12 cellular contexts compared by ENCODE assay signal in genomic region chr3:139540686-139541085, GRCh38. TPM values are rescaled to one million over a fixed set of nuclear protein-coding genes. Genes with fewer than 3 reads are reported as not detected.
A peak's percentile ranks its signal among the peaks of the same experiment; 100 is the strongest.
DNase-seq lines count a peak whose midpoint lies in the region; ATAC-seq and TF ChIP-seq lines count a peak whose summit lies in the region.
"Had no signal": no experiment of that assay in that cellular context is flagged by ENCODE, and none has a peak within 500 bp of the region (broad histone marks: within the 10 kb centered on the region; RNA-seq: fewer than 3 reads in every experiment).

No MANE protein-coding gene starts in this region.

- no peaks in the 10 kb centered on the region for H3K9me2 ChIP-seq in HCT116 (ENCODE audit: insufficient read depth)

- H3K4me1 ChIP-seq in BLaER1 (peaks cover 25% of the 10 kb centered on the region), HCT116 (ENCODE audit: control insufficient read depth in 1 of 2, insufficient read depth in 2 of 2, low read length in 2 of 2) (peaks cover 48 to 57% of the 10 kb centered on the region in 2 experiments), ascending aorta (peaks cover 4 to 20% of the 10 kb centered on the region in 2 donors), liver (ENCODE audit: control insufficient read depth in 4 of 4, insufficient read depth in 4 of 4, low read length in 3 of 4) (peaks cover 1 to 23% (median 11%) of the 10 kb centered on the region in 4 donors), vagina (peaks cover 14% of the 10 kb centered on the region)

- H3K27me3 ChIP-seq in BLaER1 (peaks cover 35% of the 10 kb centered on the region), HCT116 (ENCODE audit: insufficient read depth, low read length) (no peaks in the 10 kb centered on the region), ascending aorta (no peaks in the 10 kb centered on the region), liver (ENCODE audit: control insufficient read depth in 4 of 4, insufficient read depth in 4 of 4, low read length in 3 of 4) (no peaks in the 10 kb centered on the region), vagina (no peaks in the 10 kb centered on the region)

- H3K9ac ChIP-seq in BLaER1 (no peak overlapping the region), HCT116 (ENCODE audit: low read length) (no peak overlapping the region), liver (ENCODE audit: low read depth in 1 of 2, low read length in 2 of 2) (no peak overlapping the region)

- no peak for TF ChIP-seq RAD21 in HCT116 (IDR thresholded peaks at IDR 0.05; ENCODE audit: low read depth)
- no peak for TF ChIP-seq RAD21 in liver (IDR thresholded peaks at IDR 0.05)

- H3K36me3 ChIP-seq in BLaER1 (no peaks in the 10 kb centered on the region), HCT116 (ENCODE audit: control insufficient read depth in 1 of 2, insufficient read depth in 2 of 2, low read length in 2 of 2) (no peaks in the 10 kb centered on the region; a peak in 1 of 4 replicates), ascending aorta (no peaks in the 10 kb centered on the region), liver (ENCODE audit: control insufficient read depth in 4 of 4, insufficient read depth in 3 of 4, low read depth in 1 of 4, low read length in 3 of 4) (no peaks in the 10 kb centered on the region), vagina (no peaks in the 10 kb centered on the region)

- H2AFZ ChIP-seq in HCT116 (ENCODE audit: low read depth, low read length, poor library complexity, severe bottlenecking) = no peak overlapping the region

- ATAC-seq in HCT116 (no peak), HG03196 (IDR thresholded peaks at IDR 0.05; ENCODE audit: unreplicated experiment) (no peak)

- H3K9me3 ChIP-seq in BLaER1 = no peaks in the 10 kb centered on the region
- no peaks in the 10 kb centered on the region for H3K9me3 ChIP-seq in HCT116 (ENCODE audit: control insufficient read depth in 1 of 2, insufficient read depth in 1 of 2, low read depth in 1 of 2, low read length in 2 of 2)
- H3K9me3 ChIP-seq in ascending aorta = no peaks in the 10 kb centered on the region
- H3K9me3 ChIP-seq in liver (ENCODE audit: control insufficient read depth in 4 of 4, low read length in 3 of 4) = no peaks in the 10 kb centered on the region
- no peaks in the 10 kb centered on the region for H3K9me3 ChIP-seq in vagina

- CTCF ChIA-PET in HCT116 (lab: Charles Lee) = interaction anchor here (0.8 to 1.2 kb wide), 2 partner anchors 22 to 113 kb away, joined by 3 to 5 read pairs; no protein-coding TSS in a partner anchor

- H4K20me1 ChIP-seq in BLaER1 (no peaks in the 10 kb centered on the region), HCT116 (ENCODE audit: insufficient read depth) (no peaks in the 10 kb centered on the region)

- no TSS peak for BruUV-seq in HCT116 (replicated peaks; lab: Mats Ljungman, UMichigan)

- RAD21 ChIA-PET in HCT116 (lab: Charles Lee; ENCODE audit: low non-redundant PET in 1 of 2, low total read pairs in 2 of 2, uncharacterized antibody in 2 of 2, unreplicated experiment in 2 of 2) = no interaction called here

- TF ChIP-seq CTCF in HCT116 (IDR thresholded peaks at IDR 0.05 in 2 of 3, conservative IDR thresholded peaks at IDR 0.05 in 1 of 3; ENCODE audit: borderline replicate concordance in 1 of 3, insufficient read depth in 1 of 3, low read depth in 2 of 3, low read length in 2 of 3) (no peak), ascending aorta (IDR thresholded peaks at IDR 0.05) (no peak), liver (IDR thresholded peaks at IDR 0.05; ENCODE audit: low read depth, low read length, missing input control) (no peak), vagina (IDR thresholded peaks at IDR 0.05) (no peak)

- H3K4me2 ChIP-seq in BLaER1 (peak overlapping the region; percentile 94), HCT116 (ENCODE audit: low read length) (peak overlapping the region; percentile 95)

- WGBS in liver = 77% methylated on average over 3 of the region's 3 CpGs

- peaks cover 9% of the 10 kb centered on the region; the same call in 1 of the 2 replicates for H3K79me2 ChIP-seq in HCT116 (ENCODE audit: insufficient read depth, low read length)

- no peak overlapping the region for H3K4me3 ChIP-seq in BLaER1
- peak overlapping the region; percentile 73 to 90 for H3K4me3 ChIP-seq in HCT116 (replicated peaks in 1 of 2; ENCODE audit: low read depth in 1 of 2, low read length in 2 of 2)
- peak overlapping the region; percentile 61 to 81 for H3K4me3 ChIP-seq in ascending aorta
- H3K4me3 ChIP-seq in liver (ENCODE audit: low read depth in 1 of 3, low read length in 3 of 3) = peak overlapping the region in 1 of 3 donors; percentile 6
- H3K4me3 ChIP-seq in vagina = no peak overlapping the region

- intact Hi-C loops in HCT116 (cut with micrococcal nuclease) = no loop called here
- intact Hi-C loops in ascending aorta (cut with DNase I) = no loop called here
- intact Hi-C loops in vagina (cut with DNase I) = no loop called here

- no peak overlapping the region for H3K27ac ChIP-seq in BLaER1
- H3K27ac ChIP-seq in HCT116 (ENCODE audit: low read depth, low read length) = peak overlapping the region; percentile 79; the same call in 1 of the 2 replicates
- no peak overlapping the region for H3K27ac ChIP-seq in ascending aorta
- H3K27ac ChIP-seq in liver (ENCODE audit: low read depth in 1 of 2, low read length in 2 of 2) = peak overlapping the region; percentile 8 to 54
- no peak overlapping the region for H3K27ac ChIP-seq in vagina
- H3K27ac ChIP-seq: VCaP had no signal

- DNase-seq in HCT116 (ENCODE audit: low read depth, low spot score) (no peak), ascending aorta (ENCODE audit: low spot score in 2 of 2) (no peak), NCI-H1436 treated with DMSO at 0.1 percent for 48 hours (lab: John Stamatoyannopoulos, UW) (no peak), vagina (ENCODE audit: extremely low spot score in 2 of 2) (no peak)
- DNase-seq in activated CD4-positive, CD25-positive, alpha-beta regulatory T cell (lab: John Stamatoyannopoulos, UW) = no peak
- DNase-seq: activated effector memory CD4-positive, alpha-beta T cell treated with Interleukin-2 at 50 U/mL for 16 hours; NCI-H1930; stimulated activated naive CD4-positive, alpha-beta T cell had no signal

- TF ChIP-seq POLR2A in HCT116 (IDR thresholded peaks at IDR 0.05; ENCODE audit: borderline replicate concordance, extremely low read depth, insufficient read depth, insufficient read length) (no peak), vagina (IDR thresholded peaks at IDR 0.05) (no peak)

- POLR2A ChIA-PET in HCT116 (lab: Charles Lee) = no interaction called here

TF ChIP-seq in HCT116, 20 proteins besides CTCF, POLR2A, EP300 and RAD21:
- TF ChIP-seq SIN3A (IDR thresholded peaks at IDR 0.05; ENCODE audit: low read depth) (no peak), JUND (IDR thresholded peaks at IDR 0.05) (no peak), CEBPB (IDR thresholded peaks at IDR 0.05; ENCODE audit: low read depth) (no peak)

TF ChIP-seq in liver, 16 proteins besides CTCF, POLR2A, EP300 and RAD21:
- TF ChIP-seq NR2F2 (IDR thresholded peaks at IDR 0.05) (no peak), HNF4G (IDR thresholded peaks at IDR 0.05) (no peak), YY1 (IDR thresholded peaks at IDR 0.05) (no peak), JUND (IDR thresholded peaks at IDR 0.05) (no peak), REST (IDR thresholded peaks at IDR 0.05) (no peak)

RNA-seq across cellular contexts. Expression of gene RBP1, which starts 1.1 kb away (rescaled TPM):
- total RNA-seq in HCT116 (2021; ENCODE audit: unreplicated experiment) = 132 TPM
- 367 and 418 TPM in 2 replicates for polyA plus RNA-seq in HCT116 (2012)
- total RNA-seq in ascending aorta = 2.1 TPM
- total RNA-seq in liver = 10 to 100 TPM; 32.9 to 34.0 TPM
- polyA plus RNA-seq in liver = 10 to 100 TPM; 49.5 to 85.8 TPM
- total RNA-seq in vagina = 19.9 TPM

Comparison
In these comparisons a context has a peak if more than half of its experiments do, and no peak if none do; other contexts are left out.
1. H3K27ac ChIP-seq: peak in HCT116 (single experiment) and liver (2 of 2); none in BLaER1 (single experiment), ascending aorta (0 of 2) and vagina (single experiment).
2. H3K4me3 ChIP-seq: peak in HCT116 (2 of 2) and ascending aorta (2 of 2); none in BLaER1 (single experiment) and vagina (0 of 2).